ENCODE assay signal across 1 cellular context in the genomic region with DNA sequence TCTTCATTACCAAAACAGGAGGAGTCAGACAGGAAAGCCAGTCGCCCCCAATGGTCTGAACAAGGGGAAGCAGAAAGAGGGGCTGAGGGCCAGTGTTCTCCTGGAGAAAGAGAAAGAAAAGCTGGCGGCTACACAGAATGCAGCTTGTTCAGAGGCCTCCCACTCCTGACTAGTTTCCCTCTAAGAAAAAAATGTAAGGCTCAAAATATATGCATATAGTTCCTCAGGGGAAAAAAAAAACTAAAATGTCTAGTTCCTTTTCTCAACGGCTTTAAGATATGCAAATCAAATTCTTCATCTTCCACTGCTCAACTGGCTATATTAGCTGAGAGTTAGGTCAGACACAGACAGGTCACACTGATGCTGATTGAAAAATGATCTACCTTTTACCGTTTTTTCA.
TF ChIP-seq lines count a peak whose summit lies in the region.

No MANE protein-coding gene starts in this region.

TF ChIP-seq in IMR-90, 13 proteins besides CTCF, POLR2A, EP300 and RAD21 (continued from another document):
- no peak for TF ChIP-seq CEBPB (IDR thresholded peaks at IDR 0.05; ENCODE audit: low read depth, low read length)
- no peak for TF ChIP-seq MAZ (IDR thresholded peaks at IDR 0.05; ENCODE audit: borderline replicate concordance, low read depth, low read length)
- TF ChIP-seq, protein P1, sequence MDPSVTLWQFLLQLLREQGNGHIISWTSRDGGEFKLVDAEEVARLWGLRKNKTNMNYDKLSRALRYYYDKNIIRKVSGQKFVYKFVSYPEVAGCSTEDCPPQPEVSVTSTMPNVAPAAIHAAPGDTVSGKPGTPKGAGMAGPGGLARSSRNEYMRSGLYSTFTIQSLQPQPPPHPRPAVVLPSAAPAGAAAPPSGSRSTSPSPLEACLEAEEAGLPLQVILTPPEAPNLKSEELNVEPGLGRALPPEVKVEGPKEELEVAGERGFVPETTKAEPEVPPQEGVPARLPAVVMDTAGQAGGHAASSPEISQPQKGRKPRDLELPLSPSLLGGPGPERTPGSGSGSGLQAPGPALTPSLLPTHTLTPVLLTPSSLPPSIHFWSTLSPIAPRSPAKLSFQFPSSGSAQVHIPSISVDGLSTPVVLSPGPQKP (IDR thresholded peaks at IDR 0.05; ENCODE audit: borderline replicate concordance, low read depth, low read length): no peak
